Comparison of ENCODE assay signal across 8 cellular contexts in the genomic region with DNA sequence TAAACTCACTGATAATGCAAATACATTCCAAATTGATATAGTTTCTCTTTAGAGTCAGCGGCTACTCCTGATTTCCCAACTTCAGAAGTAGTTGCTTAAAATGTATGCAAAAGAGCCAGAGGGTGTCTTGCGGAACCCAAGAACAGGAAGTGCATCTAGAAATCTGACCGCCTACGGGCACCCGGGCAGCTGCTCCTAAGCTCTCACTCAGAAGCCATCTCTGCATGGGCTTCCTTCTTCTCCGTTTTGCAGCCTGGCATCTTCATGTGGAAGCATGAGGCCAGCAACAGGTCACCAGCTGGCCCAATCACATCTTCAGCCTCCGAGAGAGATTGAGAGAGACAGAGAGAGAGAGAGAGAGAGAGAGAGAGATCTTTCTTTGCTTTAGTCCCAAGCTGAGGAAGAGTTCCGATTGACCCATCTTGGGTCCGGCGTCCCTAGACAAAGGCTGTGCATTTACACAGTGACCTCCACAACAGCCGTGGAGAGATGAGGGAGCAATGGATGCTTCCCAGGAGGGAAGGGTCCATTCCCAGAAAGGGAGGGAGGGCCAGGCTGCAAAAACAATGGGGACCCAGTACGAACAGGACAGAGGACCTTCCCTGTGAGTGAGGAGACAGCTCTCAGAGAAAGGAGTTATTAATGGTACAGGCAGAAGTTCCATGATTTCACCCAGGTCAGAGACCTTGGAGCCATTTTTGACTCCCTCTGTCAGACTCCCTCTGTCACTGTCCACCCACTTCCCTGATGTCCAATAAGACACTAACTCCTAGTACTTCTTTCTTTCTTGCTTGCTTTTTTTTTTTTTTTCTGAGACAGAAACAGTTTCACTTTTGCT. TPM values are rescaled to one million over a fixed set of nuclear protein-coding genes. Genes with fewer than 3 reads are reported as not detected.
A peak's percentile ranks its signal among the peaks of the same experiment; 100 is the strongest.
DNase-seq lines count a peak whose midpoint lies in the region; ATAC-seq and TF ChIP-seq lines count a peak whose summit lies in the region.

No MANE protein-coding gene starts in this region.

- H3K9me3 ChIP-seq in DOHH2 (ENCODE audit: control insufficient read depth, insufficient read depth, low read length) (no peaks in the 10 kb centered on the region), mucosa of rectum (ENCODE audit: control insufficient read depth in 2 of 2, low read length in 2 of 2) (no peaks in the 10 kb centered on the region)

- peak; percentile 11 to 23 for DNase-seq in activated CD4-positive, alpha-beta T cell treated with anti-CD3 and anti-CD28 coated beads, Interleukin-2, amount 50 U/mL, for 48 hours
- DNase-seq in H7 (no peak), NCI-H82 treated with DMSO at 0.1 percent for 48 hours (lab: John Stamatoyannopoulos, UW; ENCODE audit: unreplicated experiment) (no peak)
- DNase-seq in effector CD8-positive, alpha-beta T cell (lab: John Stamatoyannopoulos, UW), result no peak

- H3K9ac ChIP-seq in mucosa of rectum (ENCODE audit: low read depth in 1 of 2, low read length in 2 of 2), result peak overlapping the region in 1 of 2 donors; percentile 19

- peaks cover 28% of the 10 kb centered on the region for H3K27me3 ChIP-seq in DOHH2 (ENCODE audit: control insufficient read depth, low read length)
- H3K27me3 ChIP-seq in mucosa of rectum (ENCODE audit: control insufficient read depth in 2 of 2, insufficient read depth in 2 of 2, low read length in 2 of 2), result no peaks in the 10 kb centered on the region
- no peaks in the 10 kb centered on the region; the same call in 1 of the 2 replicates for H3K27me3 ChIP-seq in H7 (ENCODE audit: control insufficient read depth, insufficient read depth, low read length)

- no peak for TF ChIP-seq CTCF in DOHH2 (IDR thresholded peaks at IDR 0.05; ENCODE audit: low read depth, low read length, poor library complexity, severe bottlenecking)

- H3K4me1 ChIP-seq in DOHH2 (ENCODE audit: control insufficient read depth, low read length), result peaks cover 8% of the 10 kb centered on the region
- peaks cover 4 to 6% of the 10 kb centered on the region in 2 donors for H3K4me1 ChIP-seq in mucosa of rectum (ENCODE audit: control insufficient read depth in 2 of 2, insufficient read depth in 2 of 2, low read length in 2 of 2)

- H3K79me2 ChIP-seq in DOHH2 (ENCODE audit: control insufficient read depth, low read length), result no peaks in the 10 kb centered on the region

- peak overlapping the region; percentile 42 for H3K4me2 ChIP-seq in DOHH2 (ENCODE audit: low read length)

- H4K20me1 ChIP-seq in DOHH2 (ENCODE audit: control insufficient read depth, insufficient read depth, low read depth, low read length), result no peaks in the 10 kb centered on the region

- H3K27ac ChIP-seq in DOHH2 (ENCODE audit: low read depth, low read length) (no peak overlapping the region), mucosa of rectum (ENCODE audit: low read depth in 2 of 2, low read length in 2 of 2) (peak overlapping the region; percentile 43 to 53)

- H3K36me3 ChIP-seq in DOHH2 (ENCODE audit: control insufficient read depth, low read length) (no peaks in the 10 kb centered on the region), mucosa of rectum (ENCODE audit: control insufficient read depth in 2 of 2, insufficient read depth in 2 of 2, low read length in 2 of 2) (no peaks in the 10 kb centered on the region), H7 (replicated peaks; ENCODE audit: control insufficient read depth, insufficient read depth, low read length) (no peaks in the 10 kb centered on the region)

- H3F3A ChIP-seq in DOHH2 (ENCODE audit: control insufficient read depth, insufficient read depth), result no peaks in the 10 kb centered on the region

- ATAC-seq in GM19438 (IDR thresholded peaks at IDR 0.05; ENCODE audit: low read depth, unreplicated experiment) (peak; percentile 83), HG03354 (IDR thresholded peaks at IDR 0.05; ENCODE audit: poor library complexity, severe bottlenecking, unreplicated experiment) (peak; percentile 94)

- no peaks in the 10 kb centered on the region for H3K9me2 ChIP-seq in DOHH2 (replicated peaks; ENCODE audit: control insufficient read depth, low read length)

- H3K4me3 ChIP-seq in DOHH2 (ENCODE audit: low read length), result peak overlapping the region; percentile 12; the same call in 1 of the 2 replicates
- peak overlapping the region; percentile 38 to 49 for H3K4me3 ChIP-seq in mucosa of rectum (ENCODE audit: low read length in 2 of 2)
- H3K4me3 ChIP-seq in H7 (ENCODE audit: insufficient read depth, low read depth, low read length), result no peak overlapping the region

RNA-seq across cellular contexts. Expression of a gene that starts 28.2 kb away (rescaled TPM):
- total RNA-seq in H7 (2014; rRNA removed; shearing (Covaris generic)), result 9.1 and 12.4 TPM in 2 replicates

Comparison
In these comparisons a context has a peak if more than half of its experiments do, and no peak if none do; other contexts are left out.
1. DNase-seq: peak in activated CD4-positive, alpha-beta T cell treated with anti-CD3 and anti-CD28 coated beads, Interleukin-2, amount 50 U/mL, for 48 hours (2 of 2); none in H7 (single experiment), effector CD8-positive, alpha-beta T cell (single experiment) and NCI-H82 treated with DMSO at 0.1 percent for 48 hours (single experiment).